ENCODE assay signal across 19 cellular contexts in genomic region chr11:85742873-85743275, GRCh38. TPM values are rescaled to one million over a fixed set of nuclear protein-coding genes. Genes with fewer than 3 reads are reported as not detected.
A peak's percentile ranks its signal among the peaks of the same experiment; 100 is the strongest.
DNase-seq lines count a peak whose midpoint lies in the region; ATAC-seq, FAIRE-seq and TF ChIP-seq lines count a peak whose summit lies in the region.
"Had no signal": no experiment of that assay in that cellular context is flagged by ENCODE, and none has a peak within 500 bp of the region (broad histone marks: within the 10 kb centered on the region; RNA-seq: fewer than 3 reads in every experiment).

No MANE protein-coding gene starts in this region.

- TF ChIP-seq CTCF in stomach (IDR thresholded peaks at IDR 0.05): no peak

- no peaks in the 10 kb centered on the region for H3K9me3 Mint-ChIP-seq in activated T-cell treated with anti-CD3 and anti-CD28 coated beads, Interleukin-2, amount 50 U/mL, for 24 hours
- no peaks in the 10 kb centered on the region for H3K9me3 Mint-ChIP-seq in activated naive CD8-positive, alpha-beta T cell treated with anti-CD3 and anti-CD28 coated beads, Interleukin-2, amount 10 ng/mL, durations not matched to agents 7 days and 5 days

- 27 to 36% (median 32%) methylated on average over 1 of the region's 1 CpG for WGBS in stomach, 5 donors

- H3K27me3 ChIP-seq in stomach: no peaks in the 10 kb centered on the region
- H3K27me3 ChIP-seq: neutrophil had no signal

- no peak overlapping the region for H3K4me3 Mint-ChIP-seq in activated T-cell treated with anti-CD3 and anti-CD28 coated beads, Interleukin-2, amount 50 U/mL, for 24 hours
- H3K4me3 Mint-ChIP-seq in activated naive CD8-positive, alpha-beta T cell treated with anti-CD3 and anti-CD28 coated beads, Interleukin-2, amount 10 ng/mL, durations not matched to agents 7 days and 5 days: no peak overlapping the region

- H3K27ac ChIP-seq in stomach: peak overlapping the region; percentile 63 to 83 (median 70)
- H3K27ac ChIP-seq: KMS-11, neutrophil had no signal

- no peak overlapping the region for H3K4me3 ChIP-seq in stomach

- H3K9me3 ChIP-seq in stomach: no peaks in the 10 kb centered on the region
- H3K9me3 ChIP-seq: neutrophil had no signal

- TF ChIP-seq EP300 in stomach (IDR thresholded peaks at IDR 0.05): no peak

- H3K27me3 Mint-ChIP-seq in activated T-cell treated with anti-CD3 and anti-CD28 coated beads, Interleukin-2, amount 50 U/mL, for 24 hours: no peaks in the 10 kb centered on the region
- H3K27me3 Mint-ChIP-seq in activated naive CD8-positive, alpha-beta T cell treated with anti-CD3 and anti-CD28 coated beads, Interleukin-2, amount 10 ng/mL, durations not matched to agents 7 days and 5 days: no peaks in the 10 kb centered on the region

- ATAC-seq in activated naive CD8-positive, alpha-beta T cell treated with anti-CD3 and anti-CD28 coated beads, Interleukin-2, amount 10 ng/mL, durations not matched to agents 7 days and 5 days (ENCODE audit: low read depth): no peak
- no peak for ATAC-seq in HG03378 (IDR thresholded peaks at IDR 0.05; ENCODE audit: unreplicated experiment)
- no peak for ATAC-seq in GM18861 (IDR thresholded peaks at IDR 0.05; ENCODE audit: unreplicated experiment)

- H3K4me1 Mint-ChIP-seq in activated T-cell treated with anti-CD3 and anti-CD28 coated beads, Interleukin-2, amount 50 U/mL, for 24 hours (ENCODE audit: low read depth): peaks cover 78% of the 10 kb centered on the region
- peaks cover 46% of the 10 kb centered on the region for H3K4me1 Mint-ChIP-seq in activated naive CD8-positive, alpha-beta T cell treated with anti-CD3 and anti-CD28 coated beads, Interleukin-2, amount 10 ng/mL, durations not matched to agents 7 days and 5 days

- intact Hi-C loops in stomach (cut with DNase I; ENCODE audit: low total_unique reads): no loop called here

- H3K36me3 Mint-ChIP-seq in activated T-cell treated with anti-CD3 and anti-CD28 coated beads, Interleukin-2, amount 50 U/mL, for 24 hours (ENCODE audit: low read depth): peaks cover 4% of the 10 kb centered on the region
- peaks cover 38% of the 10 kb centered on the region for H3K36me3 Mint-ChIP-seq in activated naive CD8-positive, alpha-beta T cell treated with anti-CD3 and anti-CD28 coated beads, Interleukin-2, amount 10 ng/mL, durations not matched to agents 7 days and 5 days

- POLR2A ChIA-PET in activated naive CD8-positive, alpha-beta T cell treated with anti-CD3 and anti-CD28 coated beads, Interleukin-2, amount 10 ng/mL, durations not matched to agents 7 days and 5 days (lab: Charles Lee): no interaction called here

- FAIRE-seq in RCC 7860 (lab: Jason Lieb, UNC): no peak
- FAIRE-seq: A204.1 had no signal

- TF ChIP-seq POLR2A in stomach (IDR thresholded peaks at IDR 0.05): no peak

- DNase-seq in activated T-cell treated with anti-CD3 and anti-CD28 coated beads, Interleukin-2, amount 50 U/mL, for 24 hours: no peak
- DNase-seq in activated T-cell treated with anti-CD3 and anti-CD28 coated beads, Interleukin-2, amount 50 U/mL, for 1 hour: no peak
- DNase-seq in activated naive CD8-positive, alpha-beta T cell treated with anti-CD3 and anti-CD28 coated beads, Interleukin-2, amount 10 ng/mL, durations not matched to agents 7 days and 5 days: no peak
- DNase-seq in kidney tubule cell (ENCODE audit: low spot score) (peak; percentile 36), stomach (no peak), RCC 7860 (ENCODE audit: low spot score) (no peak)
- DNase-seq: activated CD4-positive, alpha-beta T cell treated with anti-CD3 and anti-CD28 coated beads, Interleukin-2, amount 50 U/mL, for 4 hours; erythroblast; hippocampal formation; NCI-H1694 treated with DMSO at 0.1 percent for 48 hours; NCI-H69; SHP77; stimulated activated naive CD4-positive, alpha-beta T cell treated with Interleukin-2 at 50 U/mL for 16 hours; T-helper 9 cell had no signal

- peak overlapping the region; percentile 60 for H3K27ac Mint-ChIP-seq in activated T-cell treated with anti-CD3 and anti-CD28 coated beads, Interleukin-2, amount 50 U/mL, for 24 hours
- H3K27ac Mint-ChIP-seq in activated naive CD8-positive, alpha-beta T cell treated with anti-CD3 and anti-CD28 coated beads, Interleukin-2, amount 10 ng/mL, durations not matched to agents 7 days and 5 days: peak overlapping the region; percentile 46

- H3K4me1 ChIP-seq in stomach: peaks cover 0 to 47% (median 15%) of the 10 kb centered on the region in 4 donors

- peaks cover 0 to 6% (median 0%) of the 10 kb centered on the region in 4 donors for H3K36me3 ChIP-seq in stomach
- H3K36me3 ChIP-seq: neutrophil had no signal

RNA-seq across cellular contexts. Expression of gene CCDC89, which starts 56.9 kb away (rescaled TPM):
- under 1 TPM; 0.22 to 0.43 TPM for total RNA-seq in activated naive CD8-positive, alpha-beta T cell treated with anti-CD3 and anti-CD28 coated beads, Interleukin-2, amount 10 ng/mL, durations not matched to agents 7 days and 5 days
- 10 to 100 TPM in 1 of 5 donors, 1 to 10 TPM in 3, under 1 TPM in 1; 0.58 to 10.4 (median 4.2) TPM for total RNA-seq in stomach
- under 1 TPM; 0.25 to 0.46 (median 0.37) TPM for polyA plus RNA-seq in stomach
